16 cellular contexts compared by ENCODE assay signal in the genomic region with DNA sequence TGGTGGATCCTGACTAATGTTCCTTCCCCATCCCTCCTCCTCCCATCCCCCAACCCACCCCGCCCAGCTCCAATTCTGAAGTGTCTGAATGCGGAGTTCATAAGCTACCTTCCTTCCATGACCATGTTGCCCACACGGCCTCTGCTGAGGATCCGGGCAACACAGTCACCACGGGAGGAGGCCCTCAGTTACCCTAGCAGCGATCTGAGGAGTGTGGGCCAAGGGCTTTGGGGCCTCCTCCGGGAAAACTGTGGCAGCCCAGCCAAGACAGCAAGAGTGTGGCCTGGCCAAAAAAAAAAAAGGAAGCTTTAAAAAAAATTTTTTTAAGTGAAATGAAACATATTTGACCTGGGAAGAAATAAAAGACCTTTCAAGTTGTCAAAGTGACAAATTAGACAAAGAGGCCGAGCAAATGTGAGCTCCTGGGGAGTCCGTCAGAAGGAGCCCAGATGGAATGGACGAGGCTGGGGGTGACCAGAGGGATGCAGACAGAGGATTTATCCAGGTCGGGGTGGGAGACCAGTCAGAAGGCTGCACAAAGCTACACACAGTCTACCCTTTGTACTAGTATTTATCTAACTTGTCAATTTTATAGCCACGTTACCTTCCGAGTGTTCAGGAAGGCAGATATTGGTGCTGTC.
DNase-seq lines count a peak whose midpoint lies in the region; ATAC-seq and TF ChIP-seq lines count a peak whose summit lies in the region.
"Had no signal": no experiment of that assay in that cellular context is flagged by ENCODE, and none has a peak within 500 bp of the region (broad histone marks: within the 10 kb centered on the region; RNA-seq: fewer than 3 reads in every experiment).

No MANE protein-coding gene starts in this region.

- H3K27ac Mint-ChIP-seq in CD8-positive, alpha-beta memory T cell: peak overlapping the region in 7 of 8 donors; percentile 24 to 96 (median 68)
- no peak overlapping the region for H3K27ac Mint-ChIP-seq in osteocyte (ENCODE audit: unreplicated experiment)
- H3K27ac Mint-ChIP-seq: activated CD8-positive, alpha-beta T cell treated with anti-CD3 and anti-CD28 coated beads, Interleukin-2, amount 10 ng/mL, durations not matched to agents 7 days and 5 days; activated T-helper 1 cell treated with anti-CD3 and anti-CD28 coated beads, Interleukin-12 subunit alpha, Interleukin-12 subunit beta, Interleukin-2, Interleukin-4 antibody, amounts not matched to agents 30 ng/mL and 10 ng/mL and 1 ng/mL, durations not matched to agents 14 hours and 24 hours and 36 hours; stimulated activated memory B cell treated with anti-CD40 and anti-IgM and Interleukin-4, amounts not matched to agents 10 μg/mL and 1 μg/mL and 100 μg/mL, for 72 hours had no signal

- peak overlapping the region in 4 of 7 donors; percentile 11 to 58 (median 21) for H3K4me3 Mint-ChIP-seq in CD8-positive, alpha-beta memory T cell
- no peak overlapping the region for H3K4me3 Mint-ChIP-seq in osteocyte (ENCODE audit: unreplicated experiment)
- H3K4me3 Mint-ChIP-seq: activated CD8-positive, alpha-beta T cell treated with anti-CD3 and anti-CD28 coated beads, Interleukin-2, amount 10 ng/mL, durations not matched to agents 7 days and 5 days; activated T-helper 1 cell treated with anti-CD3 and anti-CD28 coated beads, Interleukin-12 subunit alpha, Interleukin-12 subunit beta, Interleukin-2, Interleukin-4 antibody, amounts not matched to agents 30 ng/mL and 10 ng/mL and 1 ng/mL, durations not matched to agents 14 hours and 24 hours and 36 hours; stimulated activated memory B cell treated with anti-CD40 and anti-IgM and Interleukin-4, amounts not matched to agents 10 μg/mL and 1 μg/mL and 100 μg/mL, for 72 hours had no signal

- no peaks in the 10 kb centered on the region for H3K9me3 Mint-ChIP-seq in CD8-positive, alpha-beta memory T cell
- no peaks in the 10 kb centered on the region for H3K9me3 Mint-ChIP-seq in osteocyte (ENCODE audit: unreplicated experiment)
- H3K9me3 Mint-ChIP-seq: activated T-helper 1 cell treated with anti-CD3 and anti-CD28 coated beads, Interleukin-12 subunit alpha, Interleukin-12 subunit beta, Interleukin-2, Interleukin-4 antibody, amounts not matched to agents 30 ng/mL and 10 ng/mL and 1 ng/mL, durations not matched to agents 14 hours and 24 hours and 36 hours; stimulated activated memory B cell treated with anti-CD40 and anti-IgM and Interleukin-4, amounts not matched to agents 10 μg/mL and 1 μg/mL and 100 μg/mL, for 72 hours had no signal

- no peaks in the 10 kb centered on the region for H3K4me1 ChIP-seq in CD8-positive, alpha-beta memory T cell (ENCODE audit: insufficient read depth, low read length)
- peaks cover 22% of the 10 kb centered on the region for H3K4me1 ChIP-seq in body of pancreas
- H3K4me1 ChIP-seq in right cardiac atrium (ENCODE audit: control insufficient read depth, insufficient read depth, low read length): peaks cover 5% of the 10 kb centered on the region
- H3K4me1 ChIP-seq: Caco-2 had no signal

- CTCF ChIA-PET in CD8-positive, alpha-beta memory T cell (lab: Charles Lee): interaction anchor here (1.0 to 3.8 kb wide), 3 partner anchors 10 to 208 kb away, joined by 3 to 26 read pairs (median 4); no protein-coding TSS in a partner anchor
- CTCF ChIA-PET in HEK293T (lab: Yijun Ruan, JAX): interaction anchor here (0.5 to 1.8 kb wide), 2 partner anchors 25 to 180 kb away, joined by 3 to 6 read pairs; no protein-coding TSS in a partner anchor

- peaks cover 5 to 8% of the 10 kb centered on the region in 2 donors for H3K27me3 Mint-ChIP-seq in CD8-positive, alpha-beta memory T cell
- no peaks in the 10 kb centered on the region for H3K27me3 Mint-ChIP-seq in osteocyte (ENCODE audit: unreplicated experiment)

- no peaks in the 10 kb centered on the region for H3K9me3 ChIP-seq in CD8-positive, alpha-beta memory T cell (ENCODE audit: low read length)
- H3K9me3 ChIP-seq in body of pancreas: no peaks in the 10 kb centered on the region
- no peaks in the 10 kb centered on the region for H3K9me3 ChIP-seq in right cardiac atrium (ENCODE audit: control insufficient read depth, low read length)
- H3K9me3 ChIP-seq: Caco-2, neutrophil had no signal

- H3K27ac ChIP-seq in CD8-positive, alpha-beta memory T cell (ENCODE audit: low read depth, low read length): no peak overlapping the region
- H3K27ac ChIP-seq in body of pancreas (peak overlapping the region in 3 of 4 donors; percentile 38 to 66 (median 63)), right cardiac atrium (ENCODE audit: low read length) (peak overlapping the region; percentile 66)
- H3K27ac ChIP-seq: neutrophil, skin epidermis, WERI-Rb-1 had no signal

- TF ChIP-seq CTCF in body of pancreas (IDR thresholded peaks at IDR 0.05) (no peak), osteocyte (IDR thresholded peaks at IDR 0.05) (no peak)

- TF ChIP-seq POLR2A in body of pancreas (IDR thresholded peaks at IDR 0.05): no peak

- ATAC-seq in body of pancreas (peak; percentile 34), right cardiac atrium (peak; percentile 78 to 84)
- ATAC-seq: activated CD8-positive, alpha-beta T cell treated with anti-CD3 and anti-CD28 coated beads, Interleukin-2, amount 10 ng/mL, durations not matched to agents 7 days and 5 days; stimulated activated memory B cell treated with anti-CD40 and anti-IgM and Interleukin-4, amounts not matched to agents 10 μg/mL and 1 μg/mL and 100 μg/mL, for 72 hours had no signal

- POLR2A ChIA-PET in CD8-positive, alpha-beta memory T cell (lab: Charles Lee): no interaction called here
- POLR2A ChIA-PET in HEK293T (lab: Yijun Ruan, JAX): interaction anchor here (1.0 to 1.3 kb wide), 2 partner anchors 10 to 168 kb away, joined by 3 read pairs; no protein-coding TSS in a partner anchor

- intact Hi-C loops in body of pancreas (cut with DNase I): no loop called here
- intact Hi-C loops in right cardiac atrium (cut with DNase I): loop anchor here in 2 of 4 donors (10.0 kb wide), 2 partner anchors 56 to 86 kb away; no protein-coding TSS in a partner anchor

- H3K36me3 ChIP-seq in CD8-positive, alpha-beta memory T cell (ENCODE audit: insufficient read depth, low read length): no peaks in the 10 kb centered on the region
- no peaks in the 10 kb centered on the region for H3K36me3 ChIP-seq in body of pancreas (replicated peaks in 1 of 2; ENCODE audit: insufficient read depth in 1 of 2, low read depth in 2 of 2)
- H3K36me3 ChIP-seq: neutrophil, WERI-Rb-1 had no signal

- peaks cover 17 to 27% (median 23%) of the 10 kb centered on the region in 3 donors for H3K4me1 Mint-ChIP-seq in CD8-positive, alpha-beta memory T cell
- H3K4me1 Mint-ChIP-seq in osteocyte (ENCODE audit: unreplicated experiment): peaks cover 4% of the 10 kb centered on the region

- DNase-seq in CD8-positive, alpha-beta memory T cell: no peak
- DNase-seq in body of pancreas (no peak), right cardiac atrium (peak; percentile 73 to 84 (median 81)), osteocyte (ENCODE audit: extremely low spot score, unreplicated experiment) (peak; percentile 69), HEK293T (ENCODE audit: extremely low spot score) (no peak), NCI-H2171 (lab: John Stamatoyannopoulos, UW) (no peak), NCI-H345 treated with DMSO at 0.1 percent for 48 hours (lab: John Stamatoyannopoulos, UW; ENCODE audit: unreplicated experiment) (no peak)
- DNase-seq in stimulated activated CD4-positive, alpha-beta T cell treated with anti-CD3 and anti-CD28 coated beads, Interleukin-1b, Interleukin-23, amount 100 ng/mL, for 48 hours: no peak
- DNase-seq: activated CD8-positive, alpha-beta T cell treated with anti-CD3 and anti-CD28 coated beads, Interleukin-2, amount 10 ng/mL, durations not matched to agents 7 days and 5 days; Caco-2; SW 1271; WERI-Rb-1 had no signal

- no peaks in the 10 kb centered on the region for H3K27me3 ChIP-seq in CD8-positive, alpha-beta memory T cell (ENCODE audit: insufficient read depth, low read length, poor library complexity, severe bottlenecking)
- H3K27me3 ChIP-seq in body of pancreas (no peaks in the 10 kb centered on the region), right cardiac atrium (ENCODE audit: control insufficient read depth, insufficient read depth) (no peaks in the 10 kb centered on the region)

- WGBS in body of pancreas, 2 donors: 44 to 57% methylated on average over 13 of the region's 13 CpGs
- 47% methylated on average over 13 of the region's 13 CpGs for WGBS in right cardiac atrium

- H3K36me3 Mint-ChIP-seq in CD8-positive, alpha-beta memory T cell: peaks cover 0 to 9% (median 2%) of the 10 kb centered on the region in 3 donors
- H3K36me3 Mint-ChIP-seq in osteocyte (ENCODE audit: unreplicated experiment): no peaks in the 10 kb centered on the region
- H3K36me3 Mint-ChIP-seq: stimulated activated memory B cell treated with anti-CD40 and anti-IgM and Interleukin-4, amounts not matched to agents 10 μg/mL and 1 μg/mL and 100 μg/mL, for 72 hours had no signal

- no peak overlapping the region for H3K4me3 ChIP-seq in CD8-positive, alpha-beta memory T cell (ENCODE audit: low read length)
- H3K4me3 ChIP-seq in body of pancreas (no peak overlapping the region), right cardiac atrium (ENCODE audit: low read length) (no peak overlapping the region)
- H3K4me3 ChIP-seq: skin epidermis had no signal

TF ChIP-seq in HEK293T, 16 proteins besides CTCF, POLR2A, EP300 and RAD21 (continues in another document):
- TF ChIP-seq L3MBTL2 (conservative IDR thresholded peaks at IDR 0.05) (no peak), BHLHE40 (IDR thresholded peaks at IDR 0.05; ENCODE audit: borderline replicate concordance) (no peak), NFRKB (IDR thresholded peaks at IDR 0.05) (no peak), SUZ12 (IDR thresholded peaks at IDR 0.05) (no peak), SP1 (IDR thresholded peaks at IDR 0.05) (no peak), FOXK2 (IDR thresholded peaks at IDR 0.05) (no peak), HDGF (IDR thresholded peaks at IDR 0.05; ENCODE audit: borderline replicate concordance) (no peak), ELF4 (IDR thresholded peaks at IDR 0.05) (no peak), FOXA1 (IDR thresholded peaks at IDR 0.05) (no peak), ARNT (IDR thresholded peaks at IDR 0.05) (no peak), FOXM1 (IDR thresholded peaks at IDR 0.05; ENCODE audit: borderline replicate concordance) (no peak), TARDBP (IDR thresholded peaks at IDR 0.05) (no peak), CTBP1 (IDR thresholded peaks at IDR 0.05; ENCODE audit: borderline replicate concordance) (no peak), LEF1 (IDR thresholded peaks at IDR 0.05; ENCODE audit: borderline replicate concordance) (no peak)
- TF ChIP-seq, protein P1, sequence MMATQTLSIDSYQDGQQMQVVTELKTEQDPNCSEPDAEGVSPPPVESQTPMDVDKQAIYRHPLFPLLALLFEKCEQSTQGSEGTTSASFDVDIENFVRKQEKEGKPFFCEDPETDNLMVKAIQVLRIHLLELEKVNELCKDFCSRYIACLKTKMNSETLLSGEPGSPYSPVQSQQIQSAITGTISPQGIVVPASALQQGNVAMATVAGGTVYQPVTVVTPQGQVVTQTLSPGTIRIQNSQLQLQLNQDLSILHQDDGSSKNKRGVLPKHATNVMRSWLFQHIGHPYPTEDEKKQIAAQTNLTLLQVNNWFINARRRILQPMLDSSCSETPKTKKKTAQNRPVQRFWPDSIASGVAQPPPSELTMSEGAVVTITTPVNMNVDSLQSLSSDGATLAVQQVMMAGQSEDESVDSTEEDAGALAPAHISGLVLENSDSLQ (IDR thresholded peaks at IDR 0.05): no peak

Comparison
In these comparisons a context has a peak if more than half of its experiments do, and no peak if none do; other contexts are left out.
1. DNase-seq: peak in right cardiac atrium (3 of 3) and osteocyte (single experiment); none in CD8-positive, alpha-beta memory T cell (0 of 5), body of pancreas (0 of 4), HEK293T (single experiment), stimulated activated CD4-positive, alpha-beta T cell treated with anti-CD3 and anti-CD28 coated beads, Interleukin-1b, Interleukin-23, amount 100 ng/mL, for 48 hours (single experiment), NCI-H2171 (single experiment) and NCI-H345 treated with DMSO at 0.1 percent for 48 hours (single experiment).